In genomic region chr15:57167821-57168395, GRCh38 we compare ENCODE assay signal across 15 cellular contexts.
DNase-seq lines count a peak whose midpoint lies in the region; ATAC-seq, FAIRE-seq and TF ChIP-seq lines count a peak whose summit lies in the region.
"Had no signal": no experiment of that assay in that cellular context is flagged by ENCODE, and none has a peak within 500 bp of the region (broad histone marks: within the 10 kb centered on the region; RNA-seq: fewer than 3 reads in every experiment).

No MANE protein-coding gene starts in this region.

- H3K9ac ChIP-seq in liver (ENCODE audit: low read depth in 1 of 2, low read length in 2 of 2) (no peak overlapping the region), HepG2 (ENCODE audit: insufficient read depth, low read depth, low read length) (no peak overlapping the region), K562 (ENCODE audit: insufficient read depth in 1 of 2, low read depth in 2 of 2, low read length in 2 of 2) (no peak overlapping the region)
- H3K9ac ChIP-seq: GM23248 had no signal

- H3K9me3 ChIP-seq in liver (ENCODE audit: control insufficient read depth in 4 of 4, low read length in 3 of 4) (no peaks in the 10 kb centered on the region), HepG2 (ENCODE audit: low read length) (no peaks in the 10 kb centered on the region), K562 (replicated peaks; ENCODE audit: control insufficient read depth, insufficient read depth, low read depth, low read length) (no peaks in the 10 kb centered on the region), osteoblast (ENCODE audit: low read depth, low read length) (no peaks in the 10 kb centered on the region)

- no peak for TF ChIP-seq EP300 in HepG2 (IDR thresholded peaks at IDR 0.05; ENCODE audit: low read depth in 2 of 2, low read length in 2 of 2)
- no peak for TF ChIP-seq EP300 in HepG2 (CRISPR knock-in tag; IDR thresholded peaks at IDR 0.05; ENCODE audit: borderline replicate concordance)
- TF ChIP-seq EP300 in K562 (IDR thresholded peaks at IDR 0.05; ENCODE audit: low read length), result no peak

- CTCF ChIA-PET in HepG2 (lab: Yijun Ruan, JAX; ENCODE audit: low intra/inter-chr PET ratio, low total read pairs), result no interaction called here
- CTCF ChIA-PET in K562 (lab: Yijun Ruan, JAX; ENCODE audit: low intra/inter-chr PET ratio), result no interaction called here

- H3K27me3 ChIP-seq in liver (ENCODE audit: control insufficient read depth in 4 of 4, insufficient read depth in 4 of 4, low read length in 3 of 4), result no peaks in the 10 kb centered on the region
- H3K27me3 ChIP-seq in HepG2 (ENCODE audit: control insufficient read depth in 1 of 2, insufficient read depth in 2 of 2, low read length in 2 of 2), result no peaks in the 10 kb centered on the region
- no peaks in the 10 kb centered on the region for H3K27me3 ChIP-seq in K562 (ENCODE audit: control insufficient read depth in 2 of 2, insufficient read depth in 2 of 2, low read length in 2 of 2)
- no peaks in the 10 kb centered on the region for H3K27me3 ChIP-seq in osteoblast (ENCODE audit: insufficient read depth, low read length)

- TF ChIP-seq RAD21 in liver (IDR thresholded peaks at IDR 0.05) (no peak), HepG2 (CRISPR knock-in tag; IDR thresholded peaks at IDR 0.05) (no peak), K562 (CRISPR knock-in tag; conservative IDR thresholded peaks at IDR 0.05 in 1 of 2, IDR thresholded peaks at IDR 0.05 in 1 of 2) (no peak)

- no peaks in the 10 kb centered on the region for H3K79me2 ChIP-seq in HepG2 (ENCODE audit: insufficient read depth, low read length)
- no peaks in the 10 kb centered on the region for H3K79me2 ChIP-seq in K562 (ENCODE audit: control insufficient read depth, insufficient read depth, low read length)
- H3K79me2 ChIP-seq in osteoblast (ENCODE audit: insufficient read depth, low read length), result no peaks in the 10 kb centered on the region

- H2AFZ ChIP-seq in HepG2 (ENCODE audit: low read length) (no peak overlapping the region), K562 (ENCODE audit: low read depth, low read length) (no peak overlapping the region), osteoblast (ENCODE audit: low read length) (no peak overlapping the region)
- H2AFZ ChIP-seq: GM23248 had no signal

- TF ChIP-seq POLR2A in HepG2 (IDR thresholded peaks at IDR 0.05; ENCODE audit: insufficient read depth in 1 of 2, low read depth in 2 of 2, low read length in 2 of 2), result no peak
- TF ChIP-seq POLR2A in K562 (conservative IDR thresholded peaks at IDR 0.05), result no peak

- peaks cover 0 to 12% (median 3%) of the 10 kb centered on the region in 4 donors for H3K4me1 ChIP-seq in liver (ENCODE audit: control insufficient read depth in 4 of 4, insufficient read depth in 4 of 4, low read length in 3 of 4)
- peaks cover 15% of the 10 kb centered on the region for H3K4me1 ChIP-seq in HepG2 (ENCODE audit: insufficient read depth, low read length)
- no peaks in the 10 kb centered on the region for H3K4me1 ChIP-seq in K562 (replicated peaks in 1 of 2; ENCODE audit: control insufficient read depth in 2 of 2, insufficient read depth in 2 of 2, low read length in 2 of 2)
- H3K4me1 ChIP-seq in osteoblast (ENCODE audit: insufficient read depth, low read length), result peaks cover 4% of the 10 kb centered on the region

- H4K20me1 ChIP-seq in HepG2 (ENCODE audit: insufficient read depth, low read length) (no peaks in the 10 kb centered on the region), K562 (replicated peaks; ENCODE audit: control insufficient read depth, insufficient read depth, low read length) (no peaks in the 10 kb centered on the region), osteoblast (ENCODE audit: insufficient read depth, low read length) (no peaks in the 10 kb centered on the region)

- BruUV-seq in HepG2 (replicated peaks; lab: Mats Ljungman, UMichigan) (no TSS peak), K562 (replicated peaks; lab: Mats Ljungman, UMichigan) (no TSS peak)

- DNase-seq in HepG2 (ENCODE audit: low spot score) (no peak), K562 (ENCODE audit: extremely low read depth in 1 of 4, low spot score in 3 of 4) (no peak), left kidney (ENCODE audit: low read depth, low spot score) (peak; percentile 25), NCI-H69 (lab: John Stamatoyannopoulos, UW) (no peak), osteoblast (ENCODE audit: insufficient read length, low spot score, missing footprints) (no peak)
- DNase-seq: GM23248, KG1, NCI-H146, NCI-H524 had no signal

- H3K9me1 ChIP-seq in K562 (ENCODE audit: control insufficient read depth, insufficient read depth, low read length), result no peaks in the 10 kb centered on the region

- FAIRE-seq in HepG2 (lab: Jason Lieb, UNC) (no peak), K562 (lab: Jason Lieb, UNC) (peak; percentile 15)

- no peaks in the 10 kb centered on the region for H3K36me3 ChIP-seq in liver (ENCODE audit: control insufficient read depth in 4 of 4, insufficient read depth in 3 of 4, low read depth in 1 of 4, low read length in 3 of 4)
- peaks cover 1 to 8% of the 10 kb centered on the region in 2 experiments; a peak in 2 of 5 replicates for H3K36me3 ChIP-seq in HepG2 (replicated peaks in 1 of 2; ENCODE audit: control insufficient read depth in 1 of 2, insufficient read depth in 2 of 2, low read length in 2 of 2)
- H3K36me3 ChIP-seq in K562 (ENCODE audit: control insufficient read depth, insufficient read depth, low read length), result peaks cover 25% of the 10 kb centered on the region; the same call in 2 of the 3 replicates
- H3K36me3 ChIP-seq in osteoblast (ENCODE audit: insufficient read depth, low read length), result peaks cover 4% of the 10 kb centered on the region

- no peak overlapping the region for H3K27ac ChIP-seq in liver (ENCODE audit: low read depth in 1 of 2, low read length in 2 of 2)
- no peak overlapping the region for H3K27ac ChIP-seq in HepG2 (ENCODE audit: extremely low read length, insufficient read depth, low read length)
- H3K27ac ChIP-seq in K562 (ENCODE audit: extremely low read depth, low read depth, low read length), result no peak overlapping the region
- H3K27ac ChIP-seq in osteoblast (ENCODE audit: low read depth, low read length), result no peak overlapping the region
- H3K27ac ChIP-seq: C4-2B, GM23248 had no signal

- H3K4me2 ChIP-seq in HepG2 (ENCODE audit: low read depth, low read length) (no peak overlapping the region), K562 (ENCODE audit: insufficient read depth, low read length) (no peak overlapping the region), osteoblast (ENCODE audit: insufficient read depth, low read length) (no peak overlapping the region)

- intact Hi-C loops in HepG2 (cut with micrococcal nuclease; ENCODE audit: unreplicated experiment), result no loop called here
- intact Hi-C loops in K562 (cut with micrococcal nuclease), result no loop called here

- POLR2A ChIA-PET in HepG2 (lab: Yijun Ruan, JAX) (no interaction called here), K562 (lab: Yijun Ruan, JAX) (interaction anchor here (0.7 kb wide), 1 partner anchor 13 kb away, joined by 4 read pairs; no protein-coding TSS in a partner anchor)

- in situ Hi-C loops in HepG2 (cut with HindIII; ENCODE audit: extremely low pct_ligation_motif_present, low pct_unique_long_range_greater_than_20kb) (loop anchor here (25.0 kb wide), 1 partner anchor 369 kb away; no protein-coding TSS in a partner anchor), K562 (cut with MboI) (no loop called here)

- WGBS in liver, result 61% methylated on average over 3 of the region's 3 CpGs
- 92% methylated on average over 3 of the region's 3 CpGs for WGBS in HepG2 (ENCODE audit: low lambda C conversion rate)
- WGBS in K562 (ENCODE audit: insufficient coverage, low coverage, missing lambda C conversion rate), result 89% methylated on average over 3 of the region's 3 CpGs

- TF ChIP-seq CTCF in liver (IDR thresholded peaks at IDR 0.05; ENCODE audit: low read depth, low read length, missing input control) (no peak), HepG2 (CRISPR knock-in tag; IDR thresholded peaks at IDR 0.05) (no peak), K562 (IDR thresholded peaks at IDR 0.05 in 2 of 3, conservative IDR thresholded peaks at IDR 0.05 in 1 of 3; ENCODE audit: insufficient read depth in 2 of 3, low read depth in 1 of 3, low read length in 3 of 3) (no peak), osteoblast (IDR thresholded peaks at IDR 0.05; ENCODE audit: extremely low read depth, low read depth, low read length) (no peak)

- H3K4me3 ChIP-seq in liver (ENCODE audit: low read depth in 1 of 3, low read length in 3 of 3), result no peak overlapping the region
- H3K4me3 ChIP-seq in HepG2 (replicated peaks in 1 of 3; ENCODE audit: insufficient read depth in 1 of 3, low read depth in 2 of 3, low read length in 3 of 3), result no peak overlapping the region
- H3K4me3 ChIP-seq in K562, result no peak overlapping the region
- H3K4me3 ChIP-seq in osteoblast (ENCODE audit: insufficient read depth, low read length), result no peak overlapping the region
- H3K4me3 ChIP-seq: GM23248 had no signal

- no peak for ATAC-seq in HepG2
- ATAC-seq in K562, result no peak
- no peak for ATAC-seq in GM19035 (IDR thresholded peaks at IDR 0.05; ENCODE audit: unreplicated experiment)
- ATAC-seq in HG03097 (IDR thresholded peaks at IDR 0.05; ENCODE audit: low FRiP score, unreplicated experiment), result no peak
- ATAC-seq: Panc1, Right ventricle myocardium inferior had no signal

TF ChIP-seq in liver, 16 proteins besides CTCF, POLR2A, EP300 and RAD21 (continues in another document):
- TF ChIP-seq HNF4A (conservative IDR thresholded peaks at IDR 0.05), result peak in 1 of 2 donors; percentile 6

TF ChIP-seq in HepG2, 621 proteins besides CTCF, POLR2A, EP300 and RAD21 (continues in another document):
- TF ChIP-seq ZNF33A (CRISPR knock-in tag; IDR thresholded peaks at IDR 0.05; ENCODE audit: borderline replicate concordance), result no peak
- TF ChIP-seq SP4 (CRISPR knock-in tag; IDR thresholded peaks at IDR 0.05), result no peak
- TF ChIP-seq SRF (IDR thresholded peaks at IDR 0.05; ENCODE audit: low read depth, low read length), result no peak
- no peak for TF ChIP-seq NR2C2 (CRISPR knock-in tag; IDR thresholded peaks at IDR 0.05; ENCODE audit: borderline replicate concordance)
- no peak for TF ChIP-seq CEBPG (CRISPR knock-in tag; IDR thresholded peaks at IDR 0.05)
- TF ChIP-seq ZNF569 (CRISPR knock-in tag; IDR thresholded peaks at IDR 0.05; ENCODE audit: borderline replicate concordance), result no peak

TF ChIP-seq in K562, 482 proteins besides CTCF, POLR2A, EP300 and RAD21 (continues in another document):
- TF ChIP-seq FOXM1 (IDR thresholded peaks at IDR 0.05; ENCODE audit: low read depth) (no peak), FOXM1 (CRISPR knock-in tag; IDR thresholded peaks at IDR 0.05; ENCODE audit: low read depth) (no peak)
